ENCODE assay signal across 7 cellular contexts in the genomic region with DNA sequence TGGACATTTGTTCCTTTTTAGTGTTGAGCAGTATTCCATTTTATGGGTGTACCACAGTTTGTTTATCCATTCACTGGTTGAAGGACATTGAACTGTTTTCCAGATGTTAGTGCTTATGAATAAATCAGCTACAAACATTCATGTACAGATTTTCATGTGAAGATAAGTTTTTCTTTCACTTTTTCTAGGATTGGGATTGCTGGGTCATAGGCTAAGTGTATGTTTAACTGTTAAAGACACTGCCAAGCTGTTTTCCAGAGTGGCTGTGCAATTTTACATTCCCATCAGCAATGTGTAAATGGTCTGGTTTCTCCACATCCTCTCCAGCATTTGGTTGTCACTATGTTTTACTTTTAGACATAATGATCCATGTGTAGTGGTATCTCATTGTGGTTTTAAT.
"Had no signal": no experiment of that assay in that cellular context is flagged by ENCODE, and none has a peak within 500 bp of the region (broad histone marks: within the 10 kb centered on the region; RNA-seq: fewer than 3 reads in every experiment).

No MANE protein-coding gene starts in this region.

- FAIRE-seq: H1, H54, HTR-8/SVneo had no signal

- H3K4me3 Mint-ChIP-seq: GM23338, H9, IgD-negative memory B cell had no signal

- H3K4me2 ChIP-seq: GM23338 had no signal

- ATAC-seq: GM23338 had no signal

- H2AFZ ChIP-seq: GM23338 had no signal

- H3K4me3 ChIP-seq: GM23338 had no signal

- H3K27ac Mint-ChIP-seq: GM23338, H9, IgD-negative memory B cell had no signal

- H3K4me1 Mint-ChIP-seq: IgD-negative memory B cell had no signal

- DNase-seq: H9, HCEC 1CT had no signal
